13 cellular contexts compared by ENCODE assay signal in the genomic region with DNA sequence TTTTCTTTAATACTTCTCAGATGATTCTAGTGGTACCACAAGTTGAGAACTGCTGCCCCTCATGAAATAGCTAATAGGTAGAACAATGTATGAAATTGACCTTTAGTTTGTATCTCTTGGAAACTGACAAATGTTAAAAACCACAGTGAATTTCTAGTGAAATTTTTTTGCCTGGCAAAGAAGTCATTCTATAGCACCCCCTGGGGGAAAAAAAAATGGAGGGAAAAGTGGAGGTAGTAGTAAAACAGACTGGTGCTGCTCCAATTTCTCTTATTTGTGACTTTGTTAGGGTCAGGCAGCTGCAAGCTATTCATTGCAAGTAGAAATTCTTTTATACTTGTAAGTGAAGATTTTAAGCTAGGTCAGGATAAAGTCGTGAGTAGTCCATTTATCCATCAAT.
A peak's percentile ranks its signal among the peaks of the same experiment; 100 is the strongest.
DNase-seq lines count a peak whose midpoint lies in the region; ATAC-seq and TF ChIP-seq lines count a peak whose summit lies in the region.
"Had no signal": no experiment of that assay in that cellular context is flagged by ENCODE, and none has a peak within 500 bp of the region (broad histone marks: within the 10 kb centered on the region; RNA-seq: fewer than 3 reads in every experiment).

No MANE protein-coding gene starts in this region.

- H3K9ac ChIP-seq in Karpas-422 (ENCODE audit: low read length): no peak overlapping the region

- H3K9me3 ChIP-seq in Karpas-422 (ENCODE audit: low read length): peaks cover 9% of the 10 kb centered on the region
- H3K9me3 ChIP-seq in CD4-positive, alpha-beta memory T cell (ENCODE audit: control insufficient read depth in 1 of 2, low read length in 2 of 2): no peaks in the 10 kb centered on the region
- H3K9me3 ChIP-seq: transverse colon had no signal

- peak; percentile 6 for DNase-seq in DMS53 (lab: John Stamatoyannopoulos, UW)
- DNase-seq in DMS53 treated with DMSO at 0.1 percent for 48 hours (lab: John Stamatoyannopoulos, UW; ENCODE audit: unreplicated experiment): no peak
- peak; percentile 41 for DNase-seq in Karpas-422
- peak; percentile 19 for DNase-seq in astrocyte of the spinal cord (ENCODE audit: low read depth, low spot score)
- peak; percentile 12 for DNase-seq in myocyte (ENCODE audit: low read depth)
- DNase-seq in activated CD4-positive, alpha-beta memory T cell treated with anti-CD3 and anti-CD28 coated beads, Interleukin-2, amount 10 ng/mL, durations not matched to agents 7 days and 5 days: no peak
- no peak for DNase-seq in CD4-positive, alpha-beta memory T cell
- DNase-seq: 8988T, DMS79 treated with DMSO at 0.1 percent for 48 hours, small intestine, T-cell, transverse colon had no signal

- no peak overlapping the region for H3K27ac ChIP-seq in Karpas-422 (ENCODE audit: low read length)
- H3K27ac ChIP-seq in CD4-positive, alpha-beta memory T cell (ENCODE audit: low read depth, low read length): no peak overlapping the region
- H3K27ac ChIP-seq: transverse colon had no signal

- no peaks in the 10 kb centered on the region for H3K79me2 ChIP-seq in Karpas-422 (ENCODE audit: low read length)

- no peak overlapping the region for H3K27ac Mint-ChIP-seq in activated CD4-positive, alpha-beta memory T cell treated with anti-CD3 and anti-CD28 coated beads, Interleukin-2, amount 10 ng/mL, durations not matched to agents 7 days and 5 days
- H3K27ac Mint-ChIP-seq in CD4-positive, alpha-beta memory T cell: no peak overlapping the region
- H3K27ac Mint-ChIP-seq: T-cell had no signal

- no peak overlapping the region for H3K4me2 ChIP-seq in Karpas-422 (ENCODE audit: low read depth, low read length, poor library complexity, severe bottlenecking)

- intact Hi-C loops in CD4-positive, alpha-beta memory T cell (cut with micrococcal nuclease): no loop called here

- H3K4me1 ChIP-seq in Karpas-422 (ENCODE audit: low read length): no peaks in the 10 kb centered on the region
- no peaks in the 10 kb centered on the region for H3K4me1 ChIP-seq in CD4-positive, alpha-beta memory T cell (ENCODE audit: insufficient read depth, low read length)
- H3K4me1 ChIP-seq: transverse colon had no signal

- in situ Hi-C loops in astrocyte of the spinal cord (cut with HindIII; ENCODE audit: low sequenced_read_pairs): no loop called here

- no peaks in the 10 kb centered on the region for H3K27me3 Mint-ChIP-seq in activated CD4-positive, alpha-beta memory T cell treated with anti-CD3 and anti-CD28 coated beads, Interleukin-2, amount 10 ng/mL, durations not matched to agents 7 days and 5 days
- no peaks in the 10 kb centered on the region for H3K27me3 Mint-ChIP-seq in CD4-positive, alpha-beta memory T cell
- H3K27me3 Mint-ChIP-seq: T-cell had no signal

- no peaks in the 10 kb centered on the region for H3K4me1 Mint-ChIP-seq in activated CD4-positive, alpha-beta memory T cell treated with anti-CD3 and anti-CD28 coated beads, Interleukin-2, amount 10 ng/mL, durations not matched to agents 7 days and 5 days
- no peaks in the 10 kb centered on the region for H3K4me1 Mint-ChIP-seq in CD4-positive, alpha-beta memory T cell
- H3K4me1 Mint-ChIP-seq: T-cell had no signal

- H3K4me3 ChIP-seq in Karpas-422 (ENCODE audit: low read length) (no peak overlapping the region), astrocyte of the spinal cord (ENCODE audit: low read depth, low read length) (no peak overlapping the region)
- H3K4me3 ChIP-seq in CD4-positive, alpha-beta memory T cell (ENCODE audit: low read length in 2 of 2): no peak overlapping the region
- H3K4me3 ChIP-seq: transverse colon had no signal

- TF ChIP-seq CTCF in astrocyte of the spinal cord (IDR thresholded peaks at IDR 0.05; ENCODE audit: low read depth, low read length): peak; percentile 29

- H3K27me3 ChIP-seq in Karpas-422 (ENCODE audit: low read length): no peaks in the 10 kb centered on the region
- H3K27me3 ChIP-seq in CD4-positive, alpha-beta memory T cell (ENCODE audit: insufficient read depth, low read length): no peaks in the 10 kb centered on the region
- H3K27me3 ChIP-seq: transverse colon had no signal

- POLR2A ChIA-PET in activated CD4-positive, alpha-beta memory T cell treated with anti-CD3 and anti-CD28 coated beads, Interleukin-2, amount 10 ng/mL, durations not matched to agents 7 days and 5 days (lab: Charles Lee): no interaction called here
- POLR2A ChIA-PET in CD4-positive, alpha-beta memory T cell (lab: Charles Lee; ENCODE audit: partially characterized antibody): no interaction called here

- CTCF ChIA-PET in activated CD4-positive, alpha-beta memory T cell treated with anti-CD3 and anti-CD28 coated beads, Interleukin-2, amount 10 ng/mL, durations not matched to agents 7 days and 5 days (lab: Charles Lee): no interaction called here
- CTCF ChIA-PET in CD4-positive, alpha-beta memory T cell (lab: Charles Lee; ENCODE audit: partially characterized antibody): no interaction called here

- no peaks in the 10 kb centered on the region for H3K36me3 ChIP-seq in Karpas-422 (ENCODE audit: insufficient read depth, low read length)
- no peaks in the 10 kb centered on the region for H3K36me3 ChIP-seq in CD4-positive, alpha-beta memory T cell (ENCODE audit: insufficient read depth, low read length)
- H3K36me3 ChIP-seq: transverse colon had no signal

- H3K36me3 Mint-ChIP-seq in activated CD4-positive, alpha-beta memory T cell treated with anti-CD3 and anti-CD28 coated beads, Interleukin-2, amount 10 ng/mL, durations not matched to agents 7 days and 5 days (ENCODE audit: low read depth): no peaks in the 10 kb centered on the region
- H3K36me3 Mint-ChIP-seq in CD4-positive, alpha-beta memory T cell: no peaks in the 10 kb centered on the region
- H3K36me3 Mint-ChIP-seq: T-cell had no signal

- H4K20me1 ChIP-seq in Karpas-422 (ENCODE audit: insufficient read depth, low read depth, low read length): no peaks in the 10 kb centered on the region

- H3K9me3 Mint-ChIP-seq in activated CD4-positive, alpha-beta memory T cell treated with anti-CD3 and anti-CD28 coated beads, Interleukin-2, amount 10 ng/mL, durations not matched to agents 7 days and 5 days: no peaks in the 10 kb centered on the region
- peaks cover 0 to 3% (median 0%) of the 10 kb centered on the region in 8 donors for H3K9me3 Mint-ChIP-seq in CD4-positive, alpha-beta memory T cell

- no peak overlapping the region for H3K4me3 Mint-ChIP-seq in activated CD4-positive, alpha-beta memory T cell treated with anti-CD3 and anti-CD28 coated beads, Interleukin-2, amount 10 ng/mL, durations not matched to agents 7 days and 5 days
- no peak overlapping the region for H3K4me3 Mint-ChIP-seq in CD4-positive, alpha-beta memory T cell
- H3K4me3 Mint-ChIP-seq: T-cell had no signal

- H2AFZ ChIP-seq in Karpas-422 (ENCODE audit: low read length): no peak overlapping the region

- no peaks in the 10 kb centered on the region for H3K9me2 ChIP-seq in Karpas-422 (replicated peaks; ENCODE audit: insufficient read depth, low read length)

- no peak for ATAC-seq in HG03196 (IDR thresholded peaks at IDR 0.05; ENCODE audit: unreplicated experiment)
- ATAC-seq: T-cell had no signal

Comparison
In these comparisons a context has a peak if more than half of its experiments do, and no peak if none do; other contexts are left out.
1. DNase-seq: peak in DMS53 (single experiment), Karpas-422 (single experiment), astrocyte of the spinal cord (single experiment) and myocyte (single experiment); none in DMS53 treated with DMSO at 0.1 percent for 48 hours (single experiment), activated CD4-positive, alpha-beta memory T cell treated with anti-CD3 and anti-CD28 coated beads, Interleukin-2, amount 10 ng/mL, durations not matched to agents 7 days and 5 days (single experiment) and CD4-positive, alpha-beta memory T cell (0 of 5).